ENCODE assay signal across 8 cellular contexts in the genomic region with DNA sequence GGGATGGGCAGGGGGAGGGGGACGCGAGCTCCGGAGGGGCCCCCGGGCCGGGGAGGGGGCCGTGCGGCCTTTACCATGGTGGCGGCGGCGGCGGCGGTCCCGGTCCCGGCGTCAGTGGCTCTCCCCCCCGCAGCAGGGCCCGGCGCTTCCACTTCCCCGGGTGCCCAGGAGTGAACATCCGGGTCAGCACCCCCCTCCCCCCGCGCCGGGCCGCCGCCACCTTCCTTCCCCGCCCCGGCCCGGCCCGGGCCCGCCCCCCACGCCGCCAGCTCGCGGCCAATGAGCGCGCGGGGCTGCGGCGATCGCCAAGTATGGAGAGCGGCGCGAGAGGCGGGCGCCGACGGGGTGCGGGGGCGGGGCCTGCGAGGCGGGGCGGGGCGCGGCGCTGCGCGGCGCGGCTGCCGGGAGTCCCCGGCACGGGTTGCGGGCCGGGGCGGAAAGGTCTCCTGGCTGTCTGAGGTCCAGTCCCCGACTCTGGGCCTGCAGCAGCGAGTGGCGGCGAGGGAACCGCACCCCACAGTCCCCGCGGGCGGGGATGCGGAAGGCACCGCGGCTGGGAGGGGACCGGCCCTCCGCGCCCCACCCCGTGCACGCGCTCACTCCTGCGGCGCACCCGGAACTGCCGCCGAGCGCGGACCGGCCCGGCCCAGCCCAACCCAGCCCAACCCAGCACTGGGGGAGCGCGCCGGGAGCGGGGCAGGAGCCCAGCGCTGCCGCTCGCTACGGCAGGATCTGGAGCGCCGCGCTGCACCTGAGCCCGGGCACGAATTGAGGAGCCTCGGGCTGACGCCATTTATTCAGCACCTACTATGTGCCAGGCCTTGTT. TPM values are rescaled to one million over a fixed set of nuclear protein-coding genes. Genes with fewer than 3 reads are reported as not detected.
DNase-seq lines count a peak whose midpoint lies in the region; ATAC-seq and TF ChIP-seq lines count a peak whose summit lies in the region.

CAPZB (minus strand) TSS at position 178 of the 826 bp plus-strand sequence; CDS start at position 77, 101 bp downstream.

- peak within 1 kb of the TSS; percentile 71 for H3K4me3 ChIP-seq in AG09309 (ENCODE audit: control insufficient read depth, low read depth, low read length)
- H3K4me3 ChIP-seq in kidney epithelial cell (ENCODE audit: low read depth, low read length), result peak within 1 kb of the TSS; percentile 91

- H3K36me3 ChIP-seq in kidney epithelial cell (ENCODE audit: control insufficient read depth, insufficient read depth, low read length), result peaks cover 2% of the 10 kb centered on the region

- peak; percentile 88 for TF ChIP-seq POLR2A in GM18951 (IDR thresholded peaks at IDR 0.05; ENCODE audit: extremely low read depth, insufficient read depth, insufficient read length)

- no peak for DNase-seq in AG09309 (ENCODE audit: low read depth)
- peak; percentile 72 for DNase-seq in NCI-H345 treated with DMSO at 0.1 percent for 48 hours (lab: John Stamatoyannopoulos, UW; ENCODE audit: unreplicated experiment)
- peak; percentile 93 for DNase-seq in activated CD4-positive, alpha-beta T cell treated with anti-CD3 and anti-CD28 coated beads for 24 hours (ENCODE audit: low read depth in 2 of 2)
- DNase-seq in cerebellum (ENCODE audit: low spot score), result peak; percentile 97
- DNase-seq in kidney epithelial cell (ENCODE audit: low read depth), result no peak
- DNase-seq in stimulated activated CD4-positive, alpha-beta T cell treated with anti-CD3 and anti-CD28 coated beads, Interleukin-15, amount 100 ng/mL, for 24 hours, result peak; percentile 97

- no peaks in the 10 kb centered on the region for H3K27me3 ChIP-seq in kidney epithelial cell (ENCODE audit: control insufficient read depth, insufficient read depth, low read length)

- TF ChIP-seq CTCF in AG09309 (IDR thresholded peaks at IDR 0.05; ENCODE audit: control insufficient read depth, insufficient read depth, low read depth, low read length, missing control alignments) (no peak), kidney epithelial cell (IDR thresholded peaks at IDR 0.05; ENCODE audit: insufficient read depth, low read length, poor library complexity, severe bottlenecking) (no peak)

- peak; percentile 77 for ATAC-seq in HG03159 (IDR thresholded peaks at IDR 0.05; ENCODE audit: unreplicated experiment)

- in situ Hi-C loops in GM18951 (cut with MboI; ENCODE audit: low sequenced_read_pairs, unreplicated experiment), result no loop called here

RNA-seq across cellular contexts. Expression of gene CAPZB, which starts in this region (rescaled TPM):
- total RNA-seq in cerebellum (45.8 TPM), kidney epithelial cell (93.6 and 105 TPM in 2 replicates)

Comparison
In these comparisons a context has a peak if more than half of its experiments do, and no peak if none do; other contexts are left out.
1. DNase-seq: peak in NCI-H345 treated with DMSO at 0.1 percent for 48 hours (single experiment), activated CD4-positive, alpha-beta T cell treated with anti-CD3 and anti-CD28 coated beads for 24 hours (2 of 2), cerebellum (single experiment) and stimulated activated CD4-positive, alpha-beta T cell treated with anti-CD3 and anti-CD28 coated beads, Interleukin-15, amount 100 ng/mL, for 24 hours (single experiment); none in AG09309 (single experiment) and kidney epithelial cell (single experiment).